Comparison of ENCODE assay signal across 1 cellular context in the genomic region with DNA sequence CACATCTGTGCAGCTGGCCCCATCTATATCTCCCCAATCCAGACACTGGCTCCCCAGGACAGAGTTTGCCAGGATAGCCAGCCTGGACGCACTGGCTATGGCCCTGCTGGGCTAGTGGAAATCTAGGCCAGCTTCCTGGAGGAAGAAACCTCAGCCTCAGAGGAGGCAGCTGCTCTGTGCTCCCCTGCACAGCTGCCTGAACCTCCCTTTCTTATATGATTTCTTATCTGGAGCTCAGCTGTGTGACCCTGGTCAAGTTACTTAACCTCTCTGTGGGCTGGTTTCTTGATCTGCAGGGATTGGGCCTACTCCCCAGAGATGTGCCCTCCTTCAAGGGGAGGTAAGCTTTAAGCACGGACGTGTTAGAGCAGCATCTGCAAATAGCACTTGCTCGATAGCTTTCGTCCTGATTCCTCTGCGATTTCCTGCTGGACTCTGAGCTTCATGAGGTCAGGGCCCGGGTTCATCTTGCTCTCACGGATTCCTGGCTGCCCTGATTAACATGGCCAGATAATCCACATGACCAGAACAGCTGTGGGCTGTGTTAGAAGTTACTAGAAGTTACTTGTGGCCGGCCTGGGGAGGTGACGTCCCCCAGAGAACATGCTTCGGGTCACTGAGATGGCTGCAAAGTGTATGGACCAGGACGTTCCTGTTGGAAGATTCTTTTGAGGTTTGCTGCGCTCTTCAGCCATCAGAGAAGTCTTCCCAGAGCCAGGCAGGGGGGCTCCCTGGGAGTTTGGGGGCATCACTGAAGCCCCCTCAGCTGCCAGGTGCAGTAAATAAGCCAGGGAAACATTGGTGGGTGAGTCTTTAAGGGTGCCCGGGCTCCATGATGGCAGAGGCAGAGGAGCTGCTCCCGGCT.
TF ChIP-seq lines count a peak whose summit lies in the region.

No MANE protein-coding gene starts in this region.

TF ChIP-seq in HepG2, 621 proteins besides CTCF, POLR2A, EP300 and RAD21 (continued from another document and continues in another):
- TF ChIP-seq, protein P1, sequence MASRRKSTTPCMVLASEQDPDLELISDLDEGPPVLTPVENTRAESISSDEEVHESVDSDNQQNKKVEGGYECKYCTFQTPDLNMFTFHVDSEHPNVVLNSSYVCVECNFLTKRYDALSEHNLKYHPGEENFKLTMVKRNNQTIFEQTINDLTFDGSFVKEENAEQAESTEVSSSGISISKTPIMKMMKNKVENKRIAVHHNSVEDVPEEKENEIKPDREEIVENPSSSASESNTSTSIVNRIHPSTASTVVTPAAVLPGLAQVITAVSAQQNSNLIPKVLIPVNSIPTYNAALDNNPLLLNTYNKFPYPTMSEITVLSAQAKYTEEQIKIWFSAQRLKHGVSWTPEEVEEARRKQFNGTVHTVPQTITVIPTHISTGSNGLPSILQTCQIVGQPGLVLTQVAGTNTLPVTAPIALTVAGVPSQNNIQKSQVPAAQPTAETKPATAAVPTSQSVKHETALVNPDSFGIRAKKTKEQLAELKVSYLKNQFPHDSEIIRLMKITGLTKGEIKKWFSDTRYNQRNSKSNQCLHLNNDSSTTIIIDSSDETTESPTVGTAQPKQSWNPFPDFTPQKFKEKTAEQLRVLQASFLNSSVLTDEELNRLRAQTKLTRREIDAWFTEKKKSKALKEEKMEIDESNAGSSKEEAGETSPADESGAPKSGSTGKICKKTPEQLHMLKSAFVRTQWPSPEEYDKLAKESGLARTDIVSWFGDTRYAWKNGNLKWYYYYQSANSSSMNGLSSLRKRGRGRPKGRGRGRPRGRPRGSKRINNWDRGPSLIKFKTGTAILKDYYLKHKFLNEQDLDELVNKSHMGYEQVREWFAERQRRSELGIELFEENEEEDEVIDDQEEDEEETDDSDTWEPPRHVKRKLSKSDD (CRISPR knock-in tag; IDR thresholded peaks at IDR 0.05; ENCODE audit: low read depth) = no peak
- TF ChIP-seq ZNF136 (CRISPR knock-in tag; IDR thresholded peaks at IDR 0.05; ENCODE audit: low read depth) (no peak), ZBTB42 (CRISPR knock-in tag; IDR thresholded peaks at IDR 0.05) (0 out of 2 replicates have a peak, but pooled peaks have one; percentile 34), NR0B2 (CRISPR knock-in tag; IDR thresholded peaks at IDR 0.05) (no peak), SRSF4 (IDR thresholded peaks at IDR 0.05; ENCODE audit: low read depth, low read length, poor library complexity, severe bottlenecking) (no peak), HNRNPUL1 (IDR thresholded peaks at IDR 0.05; ENCODE audit: low read depth, low read length) (no peak), ZNF326 (CRISPR knock-in tag; IDR thresholded peaks at IDR 0.05; ENCODE audit: borderline replicate concordance) (0 out of 2 replicates have a peak, but pooled peaks have one; percentile 37), POLR2AphosphoS5 (IDR thresholded peaks at IDR 0.05; ENCODE audit: low read depth, low read length) (peak; percentile 57), ZNF768 (CRISPR knock-in tag; IDR thresholded peaks at IDR 0.05) (peak; percentile 99), NR1H2 (CRISPR knock-in tag; IDR thresholded peaks at IDR 0.05; ENCODE audit: borderline replicate concordance, low read depth) (no peak), FOXP1 (IDR thresholded peaks at IDR 0.05) (no peak), FOXP1 (CRISPR knock-in tag; IDR thresholded peaks at IDR 0.05) (no peak), NR2F6 (IDR thresholded peaks at IDR 0.05) (peak; percentile 77), NR2F6 (CRISPR knock-in tag; IDR thresholded peaks at IDR 0.05) (peak; percentile 91), ZBTB7A (CRISPR knock-in tag; IDR thresholded peaks at IDR 0.05) (no peak), KLF12 (CRISPR knock-in tag; IDR thresholded peaks at IDR 0.05; ENCODE audit: borderline replicate concordance) (peak; percentile 24; the same call in 1 of the 2 replicates), ZNF329 (CRISPR knock-in tag; IDR thresholded peaks at IDR 0.05; ENCODE audit: low read depth) (no peak; the same call in 1 of the 2 replicates), ZNF598 (CRISPR knock-in tag; IDR thresholded peaks at IDR 0.05; ENCODE audit: borderline replicate concordance) (0 out of 2 replicates have a peak, but pooled peaks have one; percentile 49), ZNF44 (CRISPR knock-in tag; IDR thresholded peaks at IDR 0.05) (no peak), FOXA3 (CRISPR knock-in tag; IDR thresholded peaks at IDR 0.05) (peak; percentile 67), ZBTB21 (CRISPR knock-in tag; IDR thresholded peaks at IDR 0.05) (no peak; the same call in 1 of the 2 replicates), TFAP4 (IDR thresholded peaks at IDR 0.05; ENCODE audit: borderline replicate concordance, low read depth) (peak; percentile 90; the same call in 1 of the 2 replicates), SETDB1 (CRISPR knock-in tag; IDR thresholded peaks at IDR 0.05; ENCODE audit: borderline replicate concordance) (no peak), ZNF709 (CRISPR knock-in tag; IDR thresholded peaks at IDR 0.05) (no peak), KMT2B (CRISPR knock-in tag; IDR thresholded peaks at IDR 0.05) (no peak), AGO2 (optimal IDR thresholded peaks at IDR 0.05; ENCODE audit: low read depth, low read length) (no peak), ZNF792 (CRISPR knock-in tag; IDR thresholded peaks at IDR 0.05) (peak; percentile 64; the same call in 1 of the 2 replicates), PRDM10 (CRISPR knock-in tag; IDR thresholded peaks at IDR 0.05; ENCODE audit: low read depth) (no peak), KAT2B (IDR thresholded peaks at IDR 0.05; ENCODE audit: borderline replicate concordance, low read depth, low read length) (no peak), IKZF4 (CRISPR knock-in tag; IDR thresholded peaks at IDR 0.05; ENCODE audit: borderline replicate concordance, low read depth, not compliant biosample characterization) (peak; percentile 66), GZF1 (CRISPR knock-in tag; IDR thresholded peaks at IDR 0.05) (peak; percentile 61; the same call in 1 of the 2 replicates), ZKSCAN5 (CRISPR knock-in tag; IDR thresholded peaks at IDR 0.05) (no peak), HNRNPL (IDR thresholded peaks at IDR 0.05; ENCODE audit: low read depth, low read length) (no peak), HES4 (CRISPR knock-in tag; IDR thresholded peaks at IDR 0.05; ENCODE audit: borderline replicate concordance) (no peak), TAF15 (IDR thresholded peaks at IDR 0.05; ENCODE audit: low read depth, low read length, poor library complexity, severe bottlenecking) (no peak), JUND (CRISPR knock-in tag; IDR thresholded peaks at IDR 0.05) (no peak), MYPOP (CRISPR knock-in tag; IDR thresholded peaks at IDR 0.05) (peak; percentile 63; the same call in 1 of the 2 replicates)
- TF ChIP-seq, protein P2, sequence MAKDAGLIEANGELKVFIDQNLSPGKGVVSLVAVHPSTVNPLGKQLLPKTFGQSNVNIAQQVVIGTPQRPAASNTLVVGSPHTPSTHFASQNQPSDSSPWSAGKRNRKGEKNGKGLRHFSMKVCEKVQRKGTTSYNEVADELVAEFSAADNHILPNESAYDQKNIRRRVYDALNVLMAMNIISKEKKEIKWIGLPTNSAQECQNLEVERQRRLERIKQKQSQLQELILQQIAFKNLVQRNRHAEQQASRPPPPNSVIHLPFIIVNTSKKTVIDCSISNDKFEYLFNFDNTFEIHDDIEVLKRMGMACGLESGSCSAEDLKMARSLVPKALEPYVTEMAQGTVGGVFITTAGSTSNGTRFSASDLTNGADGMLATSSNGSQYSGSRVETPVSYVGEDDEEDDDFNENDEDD (CRISPR knock-in tag; IDR thresholded peaks at IDR 0.05; ENCODE audit: borderline replicate concordance) = peak; percentile 73; the same call in 1 of the 2 replicates
- TF ChIP-seq, protein P3, sequence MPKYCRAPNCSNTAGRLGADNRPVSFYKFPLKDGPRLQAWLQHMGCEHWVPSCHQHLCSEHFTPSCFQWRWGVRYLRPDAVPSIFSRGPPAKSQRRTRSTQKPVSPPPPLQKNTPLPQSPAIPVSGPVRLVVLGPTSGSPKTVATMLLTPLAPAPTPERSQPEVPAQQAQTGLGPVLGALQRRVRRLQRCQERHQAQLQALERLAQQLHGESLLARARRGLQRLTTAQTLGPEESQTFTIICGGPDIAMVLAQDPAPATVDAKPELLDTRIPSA (CRISPR knock-in tag; IDR thresholded peaks at IDR 0.05; ENCODE audit: borderline replicate concordance) = no peak
- TF ChIP-seq, protein P4, sequence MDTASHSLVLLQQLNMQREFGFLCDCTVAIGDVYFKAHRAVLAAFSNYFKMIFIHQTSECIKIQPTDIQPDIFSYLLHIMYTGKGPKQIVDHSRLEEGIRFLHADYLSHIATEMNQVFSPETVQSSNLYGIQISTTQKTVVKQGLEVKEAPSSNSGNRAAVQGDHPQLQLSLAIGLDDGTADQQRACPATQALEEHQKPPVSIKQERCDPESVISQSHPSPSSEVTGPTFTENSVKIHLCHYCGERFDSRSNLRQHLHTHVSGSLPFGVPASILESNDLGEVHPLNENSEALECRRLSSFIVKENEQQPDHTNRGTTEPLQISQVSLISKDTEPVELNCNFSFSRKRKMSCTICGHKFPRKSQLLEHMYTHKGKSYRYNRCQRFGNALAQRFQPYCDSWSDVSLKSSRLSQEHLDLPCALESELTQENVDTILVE (CRISPR knock-in tag; IDR thresholded peaks at IDR 0.05) = peak; percentile 36; the same call in 1 of the 2 replicates
- TF ChIP-seq, protein P5, sequence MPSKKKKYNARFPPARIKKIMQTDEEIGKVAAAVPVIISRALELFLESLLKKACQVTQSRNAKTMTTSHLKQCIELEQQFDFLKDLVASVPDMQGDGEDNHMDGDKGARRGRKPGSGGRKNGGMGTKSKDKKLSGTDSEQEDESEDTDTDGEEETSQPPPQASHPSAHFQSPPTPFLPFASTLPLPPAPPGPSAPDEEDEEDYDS (CRISPR knock-in tag; IDR thresholded peaks at IDR 0.05) = peak; percentile 87
- TF ChIP-seq, protein P6, sequence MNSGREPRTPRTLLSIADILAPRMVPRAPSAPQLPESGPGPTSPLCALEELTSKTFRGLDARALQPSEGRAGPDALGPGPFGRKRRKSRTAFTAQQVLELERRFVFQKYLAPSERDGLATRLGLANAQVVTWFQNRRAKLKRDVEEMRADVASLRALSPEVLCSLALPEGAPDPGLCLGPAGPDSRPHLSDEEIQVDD (CRISPR knock-in tag; IDR thresholded peaks at IDR 0.05; ENCODE audit: borderline replicate concordance) = no peak
- TF ChIP-seq, protein P7, sequence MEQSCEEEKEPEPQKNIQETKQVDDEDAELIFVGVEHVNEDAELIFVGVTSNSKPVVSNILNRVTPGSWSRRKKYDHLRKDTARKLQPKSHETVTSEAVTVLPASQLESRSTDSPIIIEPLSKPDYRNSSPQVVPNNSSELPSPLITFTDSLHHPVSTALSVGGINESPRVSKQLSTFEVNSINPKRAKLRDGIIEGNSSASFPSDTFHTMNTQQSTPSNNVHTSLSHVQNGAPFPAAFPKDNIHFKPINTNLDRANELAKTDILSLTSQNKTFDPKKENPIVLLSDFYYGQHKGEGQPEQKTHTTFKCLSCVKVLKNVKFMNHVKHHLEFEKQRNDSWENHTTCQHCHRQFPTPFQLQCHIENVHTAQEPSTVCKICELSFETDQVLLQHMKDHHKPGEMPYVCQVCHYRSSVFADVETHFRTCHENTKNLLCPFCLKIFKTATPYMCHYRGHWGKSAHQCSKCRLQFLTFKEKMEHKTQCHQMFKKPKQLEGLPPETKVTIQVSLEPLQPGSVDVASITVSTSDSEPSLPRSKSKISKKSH (CRISPR knock-in tag; IDR thresholded peaks at IDR 0.05; ENCODE audit: borderline replicate concordance) = 0 out of 2 replicates have a peak, but pooled peaks have one; percentile 29
- TF ChIP-seq, protein P8, sequence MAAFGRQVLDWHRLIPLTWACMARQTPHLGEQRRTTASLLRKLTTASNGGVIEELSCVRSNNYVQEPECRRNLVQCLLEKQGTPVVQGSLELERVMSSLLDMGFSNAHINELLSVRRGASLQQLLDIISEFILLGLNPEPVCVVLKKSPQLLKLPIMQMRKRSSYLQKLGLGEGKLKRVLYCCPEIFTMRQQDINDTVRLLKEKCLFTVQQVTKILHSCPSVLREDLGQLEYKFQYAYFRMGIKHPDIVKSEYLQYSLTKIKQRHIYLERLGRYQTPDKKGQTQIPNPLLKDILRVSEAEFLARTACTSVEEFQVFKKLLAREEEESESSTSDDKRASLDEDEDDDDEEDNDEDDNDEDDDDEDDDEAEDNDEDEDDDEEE (CRISPR knock-in tag; IDR thresholded peaks at IDR 0.05) = 0 out of 2 replicates have a peak, but pooled peaks have one; percentile 3
